Comparison of ENCODE assay signal across 1 cellular context in the genomic region with DNA sequence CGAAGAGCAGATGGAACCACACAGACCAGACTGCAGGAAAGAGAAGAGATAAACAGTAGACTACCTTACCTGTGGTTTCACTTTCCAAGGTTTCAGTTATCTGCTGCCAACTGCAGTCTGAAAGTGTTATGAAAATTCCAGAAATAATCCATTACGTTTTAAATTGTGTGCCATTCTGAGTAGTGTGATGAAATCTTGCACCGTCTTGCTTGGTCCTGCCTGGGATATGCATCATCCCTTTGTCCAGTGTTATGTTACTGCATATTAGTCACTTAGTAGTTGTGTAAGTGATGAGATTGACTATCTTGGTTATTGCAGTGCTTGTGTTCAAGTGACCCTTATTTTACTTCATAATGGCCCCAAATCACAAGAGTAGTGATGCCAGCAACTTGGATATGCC.
TF ChIP-seq lines count a peak whose summit lies in the region.

No MANE protein-coding gene starts in this region.

TF ChIP-seq in K562, 482 proteins besides CTCF, POLR2A, EP300 and RAD21 (continued from another document):
- no peak for TF ChIP-seq LCOR (CRISPR knock-in tag; IDR thresholded peaks at IDR 0.05)
- no peak for TF ChIP-seq HLTF (IDR thresholded peaks at IDR 0.05)
- TF ChIP-seq, protein P1, sequence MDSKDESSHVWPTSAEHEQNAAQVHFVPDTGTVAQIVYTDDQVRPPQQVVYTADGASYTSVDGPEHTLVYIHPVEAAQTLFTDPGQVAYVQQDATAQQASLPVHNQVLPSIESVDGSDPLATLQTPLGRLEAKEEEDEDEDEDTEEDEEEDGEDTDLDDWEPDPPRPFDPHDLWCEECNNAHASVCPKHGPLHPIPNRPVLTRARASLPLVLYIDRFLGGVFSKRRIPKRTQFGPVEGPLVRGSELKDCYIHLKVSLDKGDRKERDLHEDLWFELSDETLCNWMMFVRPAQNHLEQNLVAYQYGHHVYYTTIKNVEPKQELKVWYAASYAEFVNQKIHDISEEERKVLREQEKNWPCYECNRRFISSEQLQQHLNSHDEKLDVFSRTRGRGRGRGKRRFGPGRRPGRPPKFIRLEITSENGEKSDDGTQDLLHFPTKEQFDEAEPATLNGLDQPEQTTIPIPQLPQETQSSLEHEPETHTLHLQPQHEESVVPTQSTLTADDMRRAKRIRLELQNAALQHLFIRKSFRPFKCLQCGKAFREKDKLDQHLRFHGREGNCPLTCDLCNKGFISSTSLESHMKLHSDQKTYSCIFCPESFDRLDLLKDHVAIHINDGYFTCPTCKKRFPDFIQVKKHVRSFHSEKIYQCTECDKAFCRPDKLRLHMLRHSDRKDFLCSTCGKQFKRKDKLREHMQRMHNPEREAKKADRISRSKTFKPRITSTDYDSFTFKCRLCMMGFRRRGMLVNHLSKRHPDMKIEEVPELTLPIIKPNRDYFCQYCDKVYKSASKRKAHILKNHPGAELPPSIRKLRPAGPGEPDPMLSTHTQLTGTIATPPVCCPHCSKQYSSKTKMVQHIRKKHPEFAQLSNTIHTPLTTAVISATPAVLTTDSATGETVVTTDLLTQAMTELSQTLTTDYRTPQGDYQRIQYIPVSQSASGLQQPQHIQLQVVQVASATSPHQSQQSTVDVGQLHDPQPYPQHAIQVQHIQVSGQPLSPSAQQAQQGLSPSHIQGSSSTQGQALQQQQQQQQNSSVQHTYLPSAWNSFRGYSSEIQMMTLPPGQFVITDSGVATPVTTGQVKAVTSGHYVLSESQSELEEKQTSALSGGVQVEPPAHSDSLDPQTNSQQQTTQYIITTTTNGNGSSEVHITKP (IDR thresholded peaks at IDR 0.05; ENCODE audit: partially characterized antibody): no peak
- no peak for TF ChIP-seq HDAC1 (IDR thresholded peaks at IDR 0.05)
- TF ChIP-seq, protein P2, sequence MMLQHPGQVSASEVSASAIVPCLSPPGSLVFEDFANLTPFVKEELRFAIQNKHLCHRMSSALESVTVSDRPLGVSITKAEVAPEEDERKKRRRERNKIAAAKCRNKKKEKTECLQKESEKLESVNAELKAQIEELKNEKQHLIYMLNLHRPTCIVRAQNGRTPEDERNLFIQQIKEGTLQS (IDR thresholded peaks at IDR 0.05): peak; percentile 73
- TF ChIP-seq, protein P2 (CRISPR knock-in tag; conservative IDR thresholded peaks at IDR 0.05): no peak
- TF ChIP-seq, protein P3, sequence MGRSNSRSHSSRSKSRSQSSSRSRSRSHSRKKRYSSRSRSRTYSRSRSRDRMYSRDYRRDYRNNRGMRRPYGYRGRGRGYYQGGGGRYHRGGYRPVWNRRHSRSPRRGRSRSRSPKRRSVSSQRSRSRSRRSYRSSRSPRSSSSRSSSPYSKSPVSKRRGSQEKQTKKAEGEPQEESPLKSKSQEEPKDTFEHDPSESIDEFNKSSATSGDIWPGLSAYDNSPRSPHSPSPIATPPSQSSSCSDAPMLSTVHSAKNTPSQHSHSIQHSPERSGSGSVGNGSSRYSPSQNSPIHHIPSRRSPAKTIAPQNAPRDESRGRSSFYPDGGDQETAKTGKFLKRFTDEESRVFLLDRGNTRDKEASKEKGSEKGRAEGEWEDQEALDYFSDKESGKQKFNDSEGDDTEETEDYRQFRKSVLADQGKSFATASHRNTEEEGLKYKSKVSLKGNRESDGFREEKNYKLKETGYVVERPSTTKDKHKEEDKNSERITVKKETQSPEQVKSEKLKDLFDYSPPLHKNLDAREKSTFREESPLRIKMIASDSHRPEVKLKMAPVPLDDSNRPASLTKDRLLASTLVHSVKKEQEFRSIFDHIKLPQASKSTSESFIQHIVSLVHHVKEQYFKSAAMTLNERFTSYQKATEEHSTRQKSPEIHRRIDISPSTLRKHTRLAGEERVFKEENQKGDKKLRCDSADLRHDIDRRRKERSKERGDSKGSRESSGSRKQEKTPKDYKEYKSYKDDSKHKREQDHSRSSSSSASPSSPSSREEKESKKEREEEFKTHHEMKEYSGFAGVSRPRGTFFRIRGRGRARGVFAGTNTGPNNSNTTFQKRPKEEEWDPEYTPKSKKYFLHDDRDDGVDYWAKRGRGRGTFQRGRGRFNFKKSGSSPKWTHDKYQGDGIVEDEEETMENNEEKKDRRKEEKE (IDR thresholded peaks at IDR 0.05; ENCODE audit: borderline replicate concordance in 1 of 2, control insufficient read depth in 1 of 2, low read depth in 2 of 2, low read length in 1 of 2): no peak
- TF ChIP-seq MYNN (IDR thresholded peaks at IDR 0.05): no peak
- no peak for TF ChIP-seq MYNN (CRISPR knock-in tag; IDR thresholded peaks at IDR 0.05)
- TF ChIP-seq ZNF766 (CRISPR knock-in tag; conservative IDR thresholded peaks at IDR 0.05): no peak
- TF ChIP-seq MEIS2 (IDR thresholded peaks at IDR 0.05; ENCODE audit: partially characterized antibody): peak; percentile 24
- peak in 1 of 2 experiments; percentile 60; a peak in 1 of 4 replicates for TF ChIP-seq TRIM24 (IDR thresholded peaks at IDR 0.05)
- no peak for TF ChIP-seq PHTF2 (CRISPR knock-in tag; IDR thresholded peaks at IDR 0.05)
- TF ChIP-seq FOSL1 (tag; conservative IDR thresholded peaks at IDR 0.05): peak; percentile 57
- TF ChIP-seq CEBPB (tag; IDR thresholded peaks at IDR 0.05): peak; percentile 59; the same call in 1 of the 2 replicates
- TF ChIP-seq KDM2B (CRISPR knock-in tag; IDR thresholded peaks at IDR 0.05): no peak
- peak; percentile 89 for TF ChIP-seq CEBPG (CRISPR knock-in tag; IDR thresholded peaks at IDR 0.05)
- TF ChIP-seq CEBPG (tag; conservative IDR thresholded peaks at IDR 0.05 in 1 of 2, IDR thresholded peaks at IDR 0.05 in 1 of 2): peak; percentile 77 to 93
- TF ChIP-seq ARID1B (IDR thresholded peaks at IDR 0.05): peak; percentile 26; the same call in 1 of the 2 replicates
- no peak for TF ChIP-seq SMAD1 (IDR thresholded peaks at IDR 0.05; ENCODE audit: low read depth, low read length, partially characterized antibody)
- TF ChIP-seq ZFP30 (CRISPR knock-in tag; IDR thresholded peaks at IDR 0.05; ENCODE audit: borderline replicate concordance): no peak
- TF ChIP-seq ZNF778 (CRISPR knock-in tag; IDR thresholded peaks at IDR 0.05): no peak
- no peak for TF ChIP-seq TBL1XR1 (IDR thresholded peaks at IDR 0.05; ENCODE audit: low read length in 2 of 2)
- TF ChIP-seq PRMT5 (CRISPR knock-in tag; IDR thresholded peaks at IDR 0.05): no peak
